27 cellular contexts compared by ENCODE assay signal in the genomic region with DNA sequence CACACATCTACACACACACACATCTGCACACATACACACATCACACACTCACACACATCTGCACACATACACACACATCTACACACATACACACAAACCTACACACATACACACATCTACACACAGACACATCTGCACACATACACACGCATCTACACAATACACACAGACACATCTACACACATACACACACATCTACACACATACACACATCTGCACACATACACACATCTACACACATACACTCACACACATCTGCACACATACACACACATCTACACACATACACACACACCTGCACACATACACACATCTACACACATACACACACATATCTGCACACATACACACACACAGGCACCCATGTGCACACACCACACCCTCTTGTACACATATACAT. TPM values are rescaled to one million over a fixed set of nuclear protein-coding genes. Genes with fewer than 3 reads are reported as not detected.
"Had no signal": no experiment of that assay in that cellular context is flagged by ENCODE, and none has a peak within 500 bp of the region (broad histone marks: within the 10 kb centered on the region; RNA-seq: fewer than 3 reads in every experiment).

No MANE protein-coding gene starts in this region.

- H3K36me3 ChIP-seq: MG63, Peyer's patch, SJCRH30 had no signal

- H3K4me3 ChIP-seq: MG63, Peyer's patch, SJCRH30 had no signal

- H3K27me3 ChIP-seq: MG63, Peyer's patch, SJCRH30 had no signal

- ATAC-seq: activated T-helper 17 cell treated with anti-CD3 and anti-CD28 coated beads, Interleukin-2, amount 50 U/mL, for 72 hours had no signal

- H3K27ac ChIP-seq: Peyer's patch, SJCRH30, VCaP had no signal

- H3K4me1 ChIP-seq: Peyer's patch, SJCRH30 had no signal

- DNase-seq: activated CD4-positive, alpha-beta memory T cell treated with anti-CD3 and anti-CD28 coated beads for 36 hours; activated CD4-positive, alpha-beta T cell treated with anti-CD3 and anti-CD28 coated beads, Interleukin-2, amount 10 ng/mL, durations not matched to agents 7 days and 5 days; activated CD4-positive, CD25-positive, alpha-beta regulatory T cell; activated CD8-positive, alpha-beta memory T cell treated with anti-CD3 and anti-CD28 coated beads for 24 hours; activated gamma-delta T cell treated with Interleukin-2 at 50 U/mL for 16 hours; activated naive CD4-positive, alpha-beta T cell treated with anti-CD3 and anti-CD28 coated beads, Interleukin-2, amount 10 ng/mL, durations not matched to agents 7 days and 5 days; activated naive CD8-positive, alpha-beta T cell treated with anti-CD3 and anti-CD28 coated beads for 36 hours; activated T-cell treated with anti-CD3 and anti-CD28 coated beads for 4 hours; activated T-cell treated with anti-CD3 and anti-CD28 coated beads, Interleukin-2, amount 50 U/mL, for 48 hours; caudate nucleus; MG63; NCI-H1092 treated with DMSO at 0.1 percent for 48 hours; NCI-H1417 treated with DMSO at 0.1 percent for 48 hours; NCI-H1694 treated with DMSO at 0.1 percent for 48 hours; NCI-H2029 treated with DMSO at 0.1 percent for 48 hours; NCI-H345; NCI-H510A; Right ventricle myocardium superior; SJCRH30; SK-N-SH; T-helper 1 cell had no signal

- H3K9ac ChIP-seq: SK-N-SH had no signal

- H3K4me2 ChIP-seq: SK-N-SH had no signal

- H3K9me3 ChIP-seq: MG63, Peyer's patch, SK-N-SH had no signal

RNA-seq across cellular contexts. Expression of a gene that starts 0.4 kb away (rescaled TPM):
- total RNA-seq: activated CD4-positive, alpha-beta memory T cell treated with anti-CD3 and anti-CD28 coated beads for 36 hours; activated CD4-positive, alpha-beta T cell treated with anti-CD3 and anti-CD28 coated beads, Interleukin-2, amount 10 ng/mL, durations not matched to agents 7 days and 5 days; activated naive CD8-positive, alpha-beta T cell treated with anti-CD3 and anti-CD28 coated beads for 36 hours; activated T-helper 17 cell treated with anti-CD3 and anti-CD28 coated beads, Interleukin-2, amount 50 U/mL, for 72 hours; cerebellum; Peyer's patch; Right ventricle myocardium superior; SJCRH30; T-helper 2 cell treated with Interferon-gamma antibody and Interleukin-4, amounts not matched to agents 100 ng/mL and 5 ng/mL, for 36 hours had no signal
- polyA plus RNA-seq: adipose tissue, SK-N-SH had no signal

RNA-seq across cellular contexts. Expression of a gene that starts 24.6 kb away (rescaled TPM):
- total RNA-seq: activated CD4-positive, alpha-beta memory T cell treated with anti-CD3 and anti-CD28 coated beads for 36 hours; activated CD4-positive, alpha-beta T cell treated with anti-CD3 and anti-CD28 coated beads, Interleukin-2, amount 10 ng/mL, durations not matched to agents 7 days and 5 days; T-helper 2 cell treated with Interferon-gamma antibody and Interleukin-4, amounts not matched to agents 100 ng/mL and 5 ng/mL, for 36 hours had no signal
